Comparison of ENCODE assay signal across 1 cellular context in genomic region chr16:8886593-8887437, GRCh38.
TF ChIP-seq lines count a peak whose summit lies in the region.

No MANE protein-coding gene starts in this region.

TF ChIP-seq in HepG2, 621 proteins besides CTCF, POLR2A, EP300 and RAD21 (continues in another document):
- TF ChIP-seq, protein P1, sequence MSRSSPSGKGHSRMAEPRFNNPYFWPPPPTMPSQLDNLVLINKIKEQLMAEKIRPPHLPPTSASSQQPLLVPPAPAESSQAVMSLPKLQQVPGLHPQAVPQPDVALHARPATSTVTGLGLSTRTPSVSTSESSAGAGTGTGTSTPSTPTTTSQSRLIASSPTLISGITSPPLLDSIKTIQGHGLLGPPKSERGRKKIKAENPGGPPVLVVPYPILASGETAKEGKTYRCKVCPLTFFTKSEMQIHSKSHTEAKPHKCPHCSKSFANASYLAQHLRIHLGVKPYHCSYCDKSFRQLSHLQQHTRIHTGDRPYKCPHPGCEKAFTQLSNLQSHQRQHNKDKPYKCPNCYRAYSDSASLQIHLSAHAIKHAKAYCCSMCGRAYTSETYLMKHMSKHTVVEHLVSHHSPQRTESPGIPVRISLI (CRISPR knock-in tag; IDR thresholded peaks at IDR 0.05; ENCODE audit: borderline replicate concordance), result no peak
- TF ChIP-seq SRSF1 (optimal IDR thresholded peaks at IDR 0.05; ENCODE audit: low read depth, low read length) (peak; percentile 19), ZNF629 (CRISPR knock-in tag; conservative IDR thresholded peaks at IDR 0.05) (peak; percentile 86), U2AF2 (IDR thresholded peaks at IDR 0.05; ENCODE audit: low read depth, low read length) (no peak), ZFP1 (CRISPR knock-in tag; IDR thresholded peaks at IDR 0.05) (no peak), NFATC3 (CRISPR knock-in tag; IDR thresholded peaks at IDR 0.05) (no peak), ELF1 (CRISPR knock-in tag; IDR thresholded peaks at IDR 0.05) (no peak), HOXA5 (CRISPR knock-in tag; IDR thresholded peaks at IDR 0.05) (no peak), NCOA5 (CRISPR knock-in tag; IDR thresholded peaks at IDR 0.05) (no peak), ZNF605 (CRISPR knock-in tag; IDR thresholded peaks at IDR 0.05) (no peak), MATR3 (CRISPR knock-in tag; IDR thresholded peaks at IDR 0.05) (no peak), ELF3 (CRISPR knock-in tag; IDR thresholded peaks at IDR 0.05) (no peak), ZNF263 (CRISPR knock-in tag; IDR thresholded peaks at IDR 0.05) (no peak), ZNF101 (CRISPR knock-in tag; IDR thresholded peaks at IDR 0.05; ENCODE audit: borderline replicate concordance, low read depth) (no peak), ZNF451 (CRISPR knock-in tag; IDR thresholded peaks at IDR 0.05) (0 out of 2 replicates have a peak, but pooled peaks have one; percentile 12), ZMYM2 (CRISPR knock-in tag; IDR thresholded peaks at IDR 0.05) (no peak), MEF2D (CRISPR knock-in tag; IDR thresholded peaks at IDR 0.05) (no peak), MAZ (IDR thresholded peaks at IDR 0.05; ENCODE audit: borderline replicate concordance, low read depth, low read length) (no peak), MAZ (CRISPR knock-in tag; IDR thresholded peaks at IDR 0.05; ENCODE audit: low read depth) (0 out of 2 replicates have a peak, but pooled peaks have one; percentile 0), ZNF780A (CRISPR knock-in tag; IDR thresholded peaks at IDR 0.05) (peak; percentile 19; the same call in 1 of the 2 replicates), PAF1 (CRISPR knock-in tag; IDR thresholded peaks at IDR 0.05) (no peak), FOSL1 (CRISPR knock-in tag; IDR thresholded peaks at IDR 0.05; ENCODE audit: borderline replicate concordance) (no peak), ZNF772 (CRISPR knock-in tag; IDR thresholded peaks at IDR 0.05) (no peak), SRSF4 (IDR thresholded peaks at IDR 0.05; ENCODE audit: low read depth, low read length, poor library complexity, severe bottlenecking) (no peak), ZNF430 (CRISPR knock-in tag; IDR thresholded peaks at IDR 0.05) (no peak), TFAP4 (IDR thresholded peaks at IDR 0.05; ENCODE audit: borderline replicate concordance, low read depth) (no peak), NFYB (CRISPR knock-in tag; IDR thresholded peaks at IDR 0.05) (no peak), SYNCRIP (IDR thresholded peaks at IDR 0.05; ENCODE audit: insufficient read depth, low read depth, low read length) (no peak), DZIP1 (CRISPR knock-in tag; IDR thresholded peaks at IDR 0.05) (0 out of 2 replicates have a peak, but pooled peaks have one; percentile 49), TIGD3 (CRISPR knock-in tag; IDR thresholded peaks at IDR 0.05; ENCODE audit: borderline replicate concordance) (no peak), ZSCAN31 (CRISPR knock-in tag; IDR thresholded peaks at IDR 0.05; ENCODE audit: low read depth) (no peak), ARID3A (IDR thresholded peaks at IDR 0.05; ENCODE audit: low read depth, low read length) (no peak), ZNF138 (CRISPR knock-in tag; IDR thresholded peaks at IDR 0.05; ENCODE audit: low read depth) (no peak), TOPORS (CRISPR knock-in tag; IDR thresholded peaks at IDR 0.05) (no peak), ZNF724P (CRISPR knock-in tag; IDR thresholded peaks at IDR 0.05; ENCODE audit: borderline replicate concordance) (no peak), KLF15 (CRISPR knock-in tag; IDR thresholded peaks at IDR 0.05; ENCODE audit: borderline replicate concordance) (no peak), ZNF33A (CRISPR knock-in tag; IDR thresholded peaks at IDR 0.05; ENCODE audit: borderline replicate concordance) (no peak), ZNF207 (IDR thresholded peaks at IDR 0.05; ENCODE audit: borderline replicate concordance) (no peak), BCL6 (CRISPR knock-in tag; IDR thresholded peaks at IDR 0.05) (no peak), PRPF4 (IDR thresholded peaks at IDR 0.05; ENCODE audit: low read depth, low read length, poor library complexity, severe bottlenecking) (no peak), ZNF616 (CRISPR knock-in tag; IDR thresholded peaks at IDR 0.05; ENCODE audit: low read depth) (no peak), ZNF713 (CRISPR knock-in tag; IDR thresholded peaks at IDR 0.05) (no peak), MED8 (CRISPR knock-in tag; IDR thresholded peaks at IDR 0.05; ENCODE audit: insufficient replicate concordance) (peak; percentile 56), HIVEP1 (CRISPR knock-in tag; IDR thresholded peaks at IDR 0.05) (peak; percentile 33; the same call in 1 of the 2 replicates), ZBTB1 (CRISPR knock-in tag; IDR thresholded peaks at IDR 0.05; ENCODE audit: borderline replicate concordance) (no peak), NR3C1 (CRISPR knock-in tag; IDR thresholded peaks at IDR 0.05) (no peak)
- TF ChIP-seq, protein P2, sequence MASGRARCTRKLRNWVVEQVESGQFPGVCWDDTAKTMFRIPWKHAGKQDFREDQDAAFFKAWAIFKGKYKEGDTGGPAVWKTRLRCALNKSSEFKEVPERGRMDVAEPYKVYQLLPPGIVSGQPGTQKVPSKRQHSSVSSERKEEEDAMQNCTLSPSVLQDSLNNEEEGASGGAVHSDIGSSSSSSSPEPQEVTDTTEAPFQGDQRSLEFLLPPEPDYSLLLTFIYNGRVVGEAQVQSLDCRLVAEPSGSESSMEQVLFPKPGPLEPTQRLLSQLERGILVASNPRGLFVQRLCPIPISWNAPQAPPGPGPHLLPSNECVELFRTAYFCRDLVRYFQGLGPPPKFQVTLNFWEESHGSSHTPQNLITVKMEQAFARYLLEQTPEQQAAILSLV (CRISPR knock-in tag; IDR thresholded peaks at IDR 0.05; ENCODE audit: borderline replicate concordance), result no peak
- TF ChIP-seq, protein P3, sequence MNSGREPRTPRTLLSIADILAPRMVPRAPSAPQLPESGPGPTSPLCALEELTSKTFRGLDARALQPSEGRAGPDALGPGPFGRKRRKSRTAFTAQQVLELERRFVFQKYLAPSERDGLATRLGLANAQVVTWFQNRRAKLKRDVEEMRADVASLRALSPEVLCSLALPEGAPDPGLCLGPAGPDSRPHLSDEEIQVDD (CRISPR knock-in tag; IDR thresholded peaks at IDR 0.05; ENCODE audit: borderline replicate concordance), result no peak
- TF ChIP-seq, protein P4, sequence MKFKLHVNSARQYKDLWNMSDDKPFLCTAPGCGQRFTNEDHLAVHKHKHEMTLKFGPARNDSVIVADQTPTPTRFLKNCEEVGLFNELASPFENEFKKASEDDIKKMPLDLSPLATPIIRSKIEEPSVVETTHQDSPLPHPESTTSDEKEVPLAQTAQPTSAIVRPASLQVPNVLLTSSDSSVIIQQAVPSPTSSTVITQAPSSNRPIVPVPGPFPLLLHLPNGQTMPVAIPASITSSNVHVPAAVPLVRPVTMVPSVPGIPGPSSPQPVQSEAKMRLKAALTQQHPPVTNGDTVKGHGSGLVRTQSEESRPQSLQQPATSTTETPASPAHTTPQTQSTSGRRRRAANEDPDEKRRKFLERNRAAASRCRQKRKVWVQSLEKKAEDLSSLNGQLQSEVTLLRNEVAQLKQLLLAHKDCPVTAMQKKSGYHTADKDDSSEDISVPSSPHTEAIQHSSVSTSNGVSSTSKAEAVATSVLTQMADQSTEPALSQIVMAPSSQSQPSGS (CRISPR knock-in tag; IDR thresholded peaks at IDR 0.05), result no peak
- TF ChIP-seq, protein P5, sequence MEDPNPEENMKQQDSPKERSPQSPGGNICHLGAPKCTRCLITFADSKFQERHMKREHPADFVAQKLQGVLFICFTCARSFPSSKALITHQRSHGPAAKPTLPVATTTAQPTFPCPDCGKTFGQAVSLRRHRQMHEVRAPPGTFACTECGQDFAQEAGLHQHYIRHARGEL (CRISPR knock-in tag; IDR thresholded peaks at IDR 0.05), result peak; percentile 44; the same call in 1 of the 2 replicates
- TF ChIP-seq, protein P6, sequence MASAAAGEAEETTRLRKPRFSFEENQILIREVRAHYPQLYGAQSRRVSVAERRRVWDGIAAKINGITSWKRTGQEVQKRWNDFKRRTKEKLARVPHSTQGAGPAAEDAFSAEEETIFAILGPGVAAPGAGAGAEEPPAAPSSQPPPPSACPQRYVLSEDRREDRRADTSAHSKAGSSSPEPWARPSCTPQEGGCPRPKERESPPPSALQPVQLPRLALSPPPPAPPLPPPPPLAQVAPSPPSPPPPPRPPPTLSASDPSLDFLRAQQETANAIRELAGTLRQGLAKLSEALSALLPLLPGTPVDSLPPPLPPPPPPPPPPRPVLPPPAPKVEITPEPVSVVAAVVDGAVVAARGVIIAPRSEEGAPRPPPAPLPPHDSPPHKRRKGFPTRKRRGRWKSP (CRISPR knock-in tag; IDR thresholded peaks at IDR 0.05), result 0 out of 2 replicates have a peak, but pooled peaks have one; percentile 4
- TF ChIP-seq, protein P7, sequence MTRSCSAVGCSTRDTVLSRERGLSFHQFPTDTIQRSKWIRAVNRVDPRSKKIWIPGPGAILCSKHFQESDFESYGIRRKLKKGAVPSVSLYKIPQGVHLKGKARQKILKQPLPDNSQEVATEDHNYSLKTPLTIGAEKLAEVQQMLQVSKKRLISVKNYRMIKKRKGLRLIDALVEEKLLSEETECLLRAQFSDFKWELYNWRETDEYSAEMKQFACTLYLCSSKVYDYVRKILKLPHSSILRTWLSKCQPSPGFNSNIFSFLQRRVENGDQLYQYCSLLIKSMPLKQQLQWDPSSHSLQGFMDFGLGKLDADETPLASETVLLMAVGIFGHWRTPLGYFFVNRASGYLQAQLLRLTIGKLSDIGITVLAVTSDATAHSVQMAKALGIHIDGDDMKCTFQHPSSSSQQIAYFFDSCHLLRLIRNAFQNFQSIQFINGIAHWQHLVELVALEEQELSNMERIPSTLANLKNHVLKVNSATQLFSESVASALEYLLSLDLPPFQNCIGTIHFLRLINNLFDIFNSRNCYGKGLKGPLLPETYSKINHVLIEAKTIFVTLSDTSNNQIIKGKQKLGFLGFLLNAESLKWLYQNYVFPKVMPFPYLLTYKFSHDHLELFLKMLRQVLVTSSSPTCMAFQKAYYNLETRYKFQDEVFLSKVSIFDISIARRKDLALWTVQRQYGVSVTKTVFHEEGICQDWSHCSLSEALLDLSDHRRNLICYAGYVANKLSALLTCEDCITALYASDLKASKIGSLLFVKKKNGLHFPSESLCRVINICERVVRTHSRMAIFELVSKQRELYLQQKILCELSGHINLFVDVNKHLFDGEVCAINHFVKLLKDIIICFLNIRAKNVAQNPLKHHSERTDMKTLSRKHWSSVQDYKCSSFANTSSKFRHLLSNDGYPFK (CRISPR knock-in tag; IDR thresholded peaks at IDR 0.05; ENCODE audit: borderline replicate concordance), result 0 out of 2 replicates have a peak, but pooled peaks have one; percentile 10
- TF ChIP-seq, protein P8, sequence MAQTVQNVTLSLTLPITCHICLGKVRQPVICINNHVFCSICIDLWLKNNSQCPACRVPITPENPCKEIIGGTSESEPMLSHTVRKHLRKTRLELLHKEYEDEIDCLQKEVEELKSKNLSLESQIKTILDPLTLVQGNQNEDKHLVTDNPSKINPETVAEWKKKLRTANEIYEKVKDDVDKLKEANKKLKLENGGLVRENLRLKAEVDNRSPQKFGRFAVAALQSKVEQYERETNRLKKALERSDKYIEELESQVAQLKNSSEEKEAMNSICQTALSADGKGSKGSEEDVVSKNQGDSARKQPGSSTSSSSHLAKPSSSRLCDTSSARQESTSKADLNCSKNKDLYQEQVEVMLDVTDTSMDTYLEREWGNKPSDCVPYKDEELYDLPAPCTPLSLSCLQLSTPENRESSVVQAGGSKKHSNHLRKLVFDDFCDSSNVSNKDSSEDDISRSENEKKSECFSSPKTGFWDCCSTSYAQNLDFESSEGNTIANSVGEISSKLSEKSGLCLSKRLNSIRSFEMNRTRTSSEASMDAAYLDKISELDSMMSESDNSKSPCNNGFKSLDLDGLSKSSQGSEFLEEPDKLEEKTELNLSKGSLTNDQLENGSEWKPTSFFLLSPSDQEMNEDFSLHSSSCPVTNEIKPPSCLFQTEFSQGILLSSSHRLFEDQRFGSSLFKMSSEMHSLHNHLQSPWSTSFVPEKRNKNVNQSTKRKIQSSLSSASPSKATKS (CRISPR knock-in tag; IDR thresholded peaks at IDR 0.05), result no peak
